Comparison of ENCODE assay signal across 33 cellular contexts in genomic region chr20:5811746-5812145, GRCh38.
"Had no signal": no experiment of that assay in that cellular context is flagged by ENCODE, and none has a peak within 500 bp of the region (broad histone marks: within the 10 kb centered on the region; RNA-seq: fewer than 3 reads in every experiment).

No MANE protein-coding gene starts in this region.

- H3K9me3 ChIP-seq: MG63 had no signal

- H3K27me3 ChIP-seq: MG63 had no signal

- DNase-seq: Karpas-422, Kasumi-1, MG63, MM.1S, MV-4-11, NCI-H1048, NCI-H1092, NCI-H1092 treated with DMSO at 0.1 percent for 48 hours, NCI-H1105, NCI-H1105 treated with DMSO at 0.1 percent for 48 hours, NCI-H1417, NCI-H1417 treated with DMSO at 0.1 percent for 48 hours, NCI-H1436, NCI-H1436 treated with DMSO at 0.1 percent for 48 hours, NCI-H146, NCI-H1694, NCI-H1694 treated with DMSO at 0.1 percent for 48 hours, NCI-H187, NCI-H187 treated with DMSO at 0.1 percent for 48 hours, NCI-H1930, NCI-H2029, NCI-H2029 treated with DMSO at 0.1 percent for 48 hours, NCI-H2081, NCI-H2081 treated with DMSO at 0.1 percent for 48 hours, NCI-H2107, NCI-H2171, NCI-H2227 treated with DMSO at 0.1 percent for 48 hours, NCI-H226, NCI-H345, NCI-H446, NCI-H446 treated with DMSO at 0.1 percent for 48 hours, NCI-H510A, NCI-H510A treated with DMSO at 0.1 percent for 48 hours had no signal

- H3K4me3 ChIP-seq: MG63 had no signal

- H3K36me3 ChIP-seq: MG63 had no signal
